ENCODE assay signal across 2 cellular contexts in genomic region chr9:112531666-112532282, GRCh38.
TF ChIP-seq lines count a peak whose summit lies in the region.

No MANE protein-coding gene starts in this region.

TF ChIP-seq in K562, 482 proteins besides CTCF, POLR2A, EP300 and RAD21:
- TF ChIP-seq TFE3 (CRISPR knock-in tag; IDR thresholded peaks at IDR 0.05) (no peak), ARID3A (IDR thresholded peaks at IDR 0.05; ENCODE audit: borderline replicate concordance, low read depth, low read length) (no peak), ZNF407 (IDR thresholded peaks at IDR 0.05; ENCODE audit: low read depth) (no peak), ZNF589 (CRISPR knock-in tag; IDR thresholded peaks at IDR 0.05; ENCODE audit: low read depth) (no peak), CBFA2T2 (conservative IDR thresholded peaks at IDR 0.05) (no peak), ZNF263 (CRISPR knock-in tag; IDR thresholded peaks at IDR 0.05; ENCODE audit: borderline replicate concordance) (no peak), ZNF76 (CRISPR knock-in tag; IDR thresholded peaks at IDR 0.05; ENCODE audit: borderline replicate concordance) (no peak), CBX2 (IDR thresholded peaks at IDR 0.05; ENCODE audit: insufficient read depth, low read length, poor library complexity, severe bottlenecking) (no peak), CXXC5 (CRISPR knock-in tag; IDR thresholded peaks at IDR 0.05) (no peak), HMG20B (CRISPR knock-in tag; IDR thresholded peaks at IDR 0.05) (no peak), GABPB1 (CRISPR knock-in tag; IDR thresholded peaks at IDR 0.05) (no peak)

TF ChIP-seq in HepG2, 621 proteins besides CTCF, POLR2A, EP300 and RAD21:
- TF ChIP-seq ZNF468 (CRISPR knock-in tag; IDR thresholded peaks at IDR 0.05) = no peak
- TF ChIP-seq ZNF331 (CRISPR knock-in tag; IDR thresholded peaks at IDR 0.05) = no peak
- TF ChIP-seq SNAPC4 (CRISPR knock-in tag; IDR thresholded peaks at IDR 0.05) = no peak
- TF ChIP-seq ZNF414 (CRISPR knock-in tag; IDR thresholded peaks at IDR 0.05) = no peak
- TF ChIP-seq DPF2 (CRISPR knock-in tag; IDR thresholded peaks at IDR 0.05; ENCODE audit: borderline replicate concordance, low read depth) = no peak
- no peak for TF ChIP-seq CSRNP2 (CRISPR knock-in tag; conservative IDR thresholded peaks at IDR 0.05; ENCODE audit: low read depth)
- no peak for TF ChIP-seq PRDM15 (CRISPR knock-in tag; IDR thresholded peaks at IDR 0.05)
- TF ChIP-seq ZNF44 (CRISPR knock-in tag; IDR thresholded peaks at IDR 0.05) = no peak
- no peak for TF ChIP-seq ZNF513 (CRISPR knock-in tag; conservative IDR thresholded peaks at IDR 0.05)
- TF ChIP-seq TFE3 (CRISPR knock-in tag; IDR thresholded peaks at IDR 0.05) = no peak
- TF ChIP-seq ZBTB21 (CRISPR knock-in tag; IDR thresholded peaks at IDR 0.05) = no peak
- TF ChIP-seq ZNF563 (CRISPR knock-in tag; IDR thresholded peaks at IDR 0.05) = no peak
- no peak for TF ChIP-seq ZSCAN22 (CRISPR knock-in tag; IDR thresholded peaks at IDR 0.05)
- no peak for TF ChIP-seq AHR (CRISPR knock-in tag; IDR thresholded peaks at IDR 0.05)
- TF ChIP-seq MNT (IDR thresholded peaks at IDR 0.05) = no peak
- no peak for TF ChIP-seq ZNF329 (CRISPR knock-in tag; IDR thresholded peaks at IDR 0.05; ENCODE audit: low read depth)
